Comparison of ENCODE assay signal across 1 cellular context in the genomic region with DNA sequence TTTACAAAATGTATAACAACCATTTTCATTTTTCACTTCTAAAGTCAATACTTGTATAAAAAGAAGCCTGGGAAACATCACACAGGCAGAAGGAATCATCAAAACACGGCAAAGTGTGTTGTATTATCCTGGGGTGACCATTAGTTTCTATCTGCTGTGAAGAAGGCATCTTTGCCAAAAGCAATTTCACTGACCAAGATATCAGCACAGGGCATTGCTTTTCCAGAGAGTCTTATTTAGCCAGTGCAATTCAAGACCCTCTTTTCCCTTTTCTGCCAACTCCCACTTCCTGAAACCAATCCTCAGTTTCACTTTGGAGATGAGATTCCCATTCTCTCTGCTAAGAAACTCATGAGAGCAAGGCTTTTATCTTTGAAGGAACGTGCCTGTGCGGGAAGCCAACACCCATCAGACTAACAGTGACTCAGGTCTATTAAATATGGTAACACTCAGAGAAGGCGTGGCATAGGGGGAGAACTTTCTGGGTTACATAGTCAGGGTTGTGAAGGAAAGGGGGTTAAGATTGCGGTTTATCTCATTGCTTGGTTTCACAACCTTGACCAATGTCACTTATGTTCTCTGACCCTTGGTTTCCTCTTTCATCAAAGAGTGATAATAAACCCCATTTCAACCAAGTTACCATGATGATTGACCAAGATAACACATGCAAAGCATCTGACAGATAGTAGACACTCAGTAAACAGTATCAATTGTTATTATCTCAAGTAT.
A peak's percentile ranks its signal among the peaks of the same experiment; 100 is the strongest.
TF ChIP-seq lines count a peak whose summit lies in the region.

No MANE protein-coding gene starts in this region.

TF ChIP-seq in K562, 482 proteins besides CTCF, POLR2A, EP300 and RAD21 (continued from another document and continues in another):
- TF ChIP-seq, protein P1, sequence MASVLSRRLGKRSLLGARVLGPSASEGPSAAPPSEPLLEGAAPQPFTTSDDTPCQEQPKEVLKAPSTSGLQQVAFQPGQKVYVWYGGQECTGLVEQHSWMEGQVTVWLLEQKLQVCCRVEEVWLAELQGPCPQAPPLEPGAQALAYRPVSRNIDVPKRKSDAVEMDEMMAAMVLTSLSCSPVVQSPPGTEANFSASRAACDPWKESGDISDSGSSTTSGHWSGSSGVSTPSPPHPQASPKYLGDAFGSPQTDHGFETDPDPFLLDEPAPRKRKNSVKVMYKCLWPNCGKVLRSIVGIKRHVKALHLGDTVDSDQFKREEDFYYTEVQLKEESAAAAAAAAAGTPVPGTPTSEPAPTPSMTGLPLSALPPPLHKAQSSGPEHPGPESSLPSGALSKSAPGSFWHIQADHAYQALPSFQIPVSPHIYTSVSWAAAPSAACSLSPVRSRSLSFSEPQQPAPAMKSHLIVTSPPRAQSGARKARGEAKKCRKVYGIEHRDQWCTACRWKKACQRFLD (CRISPR knock-in tag; IDR thresholded peaks at IDR 0.05): no peak
- TF ChIP-seq SP1 (CRISPR knock-in tag; IDR thresholded peaks at IDR 0.05) (no peak), ZNF197 (CRISPR knock-in tag; IDR thresholded peaks at IDR 0.05; ENCODE audit: low read depth) (no peak), ZNF408 (CRISPR knock-in tag; IDR thresholded peaks at IDR 0.05; ENCODE audit: low read depth) (no peak), RBM39 (optimal IDR thresholded peaks at IDR 0.05; ENCODE audit: low read depth, low read length) (no peak), ZNF165 (CRISPR knock-in tag; IDR thresholded peaks at IDR 0.05; ENCODE audit: borderline replicate concordance) (no peak), KDM5B (IDR thresholded peaks at IDR 0.05; ENCODE audit: insufficient replicate concordance, low read depth, low read length) (no peak), PHF8 (IDR thresholded peaks at IDR 0.05; ENCODE audit: borderline replicate concordance, low read length) (no peak), DPF2 (IDR thresholded peaks at IDR 0.05) (peak; percentile 73), PCBP1 (IDR thresholded peaks at IDR 0.05; ENCODE audit: low read depth, low read length, poor library complexity, severe bottlenecking) (no peak), FOXJ2 (tag; IDR thresholded peaks at IDR 0.05) (no peak), NFIX (CRISPR knock-in tag; IDR thresholded peaks at IDR 0.05; ENCODE audit: low read depth) (no peak), SMAD3 (CRISPR knock-in tag; conservative IDR thresholded peaks at IDR 0.05) (no peak), ZNF143 (CRISPR knock-in tag; IDR thresholded peaks at IDR 0.05) (no peak), HNRNPL (IDR thresholded peaks at IDR 0.05; ENCODE audit: low read depth, low read length) (no peak), ZBTB8A (IDR thresholded peaks at IDR 0.05; ENCODE audit: partially characterized antibody) (no peak), POU5F1 (IDR thresholded peaks at IDR 0.05; ENCODE audit: borderline replicate concordance, low read depth, low read length, partially characterized antibody) (no peak), C11orf30 (IDR thresholded peaks at IDR 0.05; ENCODE audit: low read depth) (peak; percentile 67), ZNF785 (CRISPR knock-in tag; IDR thresholded peaks at IDR 0.05) (no peak), XRCC5 (IDR thresholded peaks at IDR 0.05; ENCODE audit: low read depth, low read length) (no peak), ZNF239 (CRISPR knock-in tag; IDR thresholded peaks at IDR 0.05) (no peak), NCOA1 (IDR thresholded peaks at IDR 0.05; ENCODE audit: low read depth) (0 out of 2 replicates have a peak, but pooled peaks have one; percentile 28), ARID2 (IDR thresholded peaks at IDR 0.05) (no peak), PURB (CRISPR knock-in tag; IDR thresholded peaks at IDR 0.05; ENCODE audit: low read depth) (no peak), BRF1 (IDR thresholded peaks at IDR 0.05; ENCODE audit: borderline replicate concordance, extremely low read depth, insufficient read length) (no peak), RNF2 (IDR thresholded peaks at IDR 0.05) (peak; percentile 49; the same call in 1 of the 2 replicates), TCF7L2 (IDR thresholded peaks at IDR 0.05; ENCODE audit: low read depth, low read length) (no peak), ZNF316 (IDR thresholded peaks at IDR 0.05) (peak; percentile 64), ZNF282 (CRISPR knock-in tag; IDR thresholded peaks at IDR 0.05) (no peak), TRIM28 (IDR thresholded peaks at IDR 0.05) (no peak), ZNF146 (CRISPR knock-in tag; IDR thresholded peaks at IDR 0.05; ENCODE audit: unreplicated experiment) (no peak), CTBP1 (IDR thresholded peaks at IDR 0.05; ENCODE audit: borderline replicate concordance) (0 out of 2 replicates have a peak, but pooled peaks have one; percentile 44), MTA3 (IDR thresholded peaks at IDR 0.05; ENCODE audit: borderline replicate concordance) (no peak), ASH1L (IDR thresholded peaks at IDR 0.05; ENCODE audit: borderline replicate concordance, low read depth, partially characterized antibody) (no peak), PPARD (CRISPR knock-in tag; IDR thresholded peaks at IDR 0.05) (no peak)
- TF ChIP-seq, protein P2, sequence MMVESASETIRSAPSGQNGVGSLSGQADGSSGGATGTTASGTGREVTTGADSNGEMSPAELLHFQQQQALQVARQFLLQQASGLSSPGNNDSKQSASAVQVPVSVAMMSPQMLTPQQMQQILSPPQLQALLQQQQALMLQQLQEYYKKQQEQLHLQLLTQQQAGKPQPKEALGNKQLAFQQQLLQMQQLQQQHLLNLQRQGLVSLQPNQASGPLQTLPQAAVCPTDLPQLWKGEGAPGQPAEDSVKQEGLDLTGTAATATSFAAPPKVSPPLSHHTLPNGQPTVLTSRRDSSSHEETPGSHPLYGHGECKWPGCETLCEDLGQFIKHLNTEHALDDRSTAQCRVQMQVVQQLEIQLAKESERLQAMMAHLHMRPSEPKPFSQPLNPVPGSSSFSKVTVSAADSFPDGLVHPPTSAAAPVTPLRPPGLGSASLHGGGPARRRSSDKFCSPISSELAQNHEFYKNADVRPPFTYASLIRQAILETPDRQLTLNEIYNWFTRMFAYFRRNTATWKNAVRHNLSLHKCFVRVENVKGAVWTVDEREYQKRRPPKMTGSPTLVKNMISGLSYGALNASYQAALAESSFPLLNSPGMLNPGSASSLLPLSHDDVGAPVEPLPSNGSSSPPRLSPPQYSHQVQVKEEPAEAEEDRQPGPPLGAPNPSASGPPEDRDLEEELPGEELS (CRISPR knock-in tag; IDR thresholded peaks at IDR 0.05; ENCODE audit: borderline replicate concordance): no peak
- TF ChIP-seq, protein P3, sequence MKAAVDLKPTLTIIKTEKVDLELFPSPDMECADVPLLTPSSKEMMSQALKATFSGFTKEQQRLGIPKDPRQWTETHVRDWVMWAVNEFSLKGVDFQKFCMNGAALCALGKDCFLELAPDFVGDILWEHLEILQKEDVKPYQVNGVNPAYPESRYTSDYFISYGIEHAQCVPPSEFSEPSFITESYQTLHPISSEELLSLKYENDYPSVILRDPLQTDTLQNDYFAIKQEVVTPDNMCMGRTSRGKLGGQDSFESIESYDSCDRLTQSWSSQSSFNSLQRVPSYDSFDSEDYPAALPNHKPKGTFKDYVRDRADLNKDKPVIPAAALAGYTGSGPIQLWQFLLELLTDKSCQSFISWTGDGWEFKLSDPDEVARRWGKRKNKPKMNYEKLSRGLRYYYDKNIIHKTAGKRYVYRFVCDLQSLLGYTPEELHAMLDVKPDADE (conservative IDR thresholded peaks at IDR 0.05; ENCODE audit: control insufficient read depth, low read depth, low read length): no peak
- TF ChIP-seq, protein P4, sequence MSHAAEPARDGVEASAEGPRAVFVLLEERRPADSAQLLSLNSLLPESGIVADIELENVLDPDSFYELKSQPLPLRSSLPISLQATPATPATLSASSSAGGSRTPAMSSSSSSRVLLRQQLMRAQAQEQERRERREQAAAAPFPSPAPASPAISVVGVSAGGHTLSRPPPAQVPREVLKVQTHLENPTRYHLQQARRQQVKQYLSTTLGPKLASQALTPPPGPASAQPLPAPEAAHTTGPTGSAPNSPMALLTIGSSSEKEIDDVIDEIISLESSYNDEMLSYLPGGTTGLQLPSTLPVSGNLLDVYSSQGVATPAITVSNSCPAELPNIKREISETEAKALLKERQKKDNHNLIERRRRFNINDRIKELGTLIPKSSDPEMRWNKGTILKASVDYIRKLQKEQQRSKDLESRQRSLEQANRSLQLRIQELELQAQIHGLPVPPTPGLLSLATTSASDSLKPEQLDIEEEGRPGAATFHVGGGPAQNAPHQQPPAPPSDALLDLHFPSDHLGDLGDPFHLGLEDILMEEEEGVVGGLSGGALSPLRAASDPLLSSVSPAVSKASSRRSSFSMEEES (CRISPR knock-in tag; IDR thresholded peaks at IDR 0.05): no peak
- TF ChIP-seq, protein P5, sequence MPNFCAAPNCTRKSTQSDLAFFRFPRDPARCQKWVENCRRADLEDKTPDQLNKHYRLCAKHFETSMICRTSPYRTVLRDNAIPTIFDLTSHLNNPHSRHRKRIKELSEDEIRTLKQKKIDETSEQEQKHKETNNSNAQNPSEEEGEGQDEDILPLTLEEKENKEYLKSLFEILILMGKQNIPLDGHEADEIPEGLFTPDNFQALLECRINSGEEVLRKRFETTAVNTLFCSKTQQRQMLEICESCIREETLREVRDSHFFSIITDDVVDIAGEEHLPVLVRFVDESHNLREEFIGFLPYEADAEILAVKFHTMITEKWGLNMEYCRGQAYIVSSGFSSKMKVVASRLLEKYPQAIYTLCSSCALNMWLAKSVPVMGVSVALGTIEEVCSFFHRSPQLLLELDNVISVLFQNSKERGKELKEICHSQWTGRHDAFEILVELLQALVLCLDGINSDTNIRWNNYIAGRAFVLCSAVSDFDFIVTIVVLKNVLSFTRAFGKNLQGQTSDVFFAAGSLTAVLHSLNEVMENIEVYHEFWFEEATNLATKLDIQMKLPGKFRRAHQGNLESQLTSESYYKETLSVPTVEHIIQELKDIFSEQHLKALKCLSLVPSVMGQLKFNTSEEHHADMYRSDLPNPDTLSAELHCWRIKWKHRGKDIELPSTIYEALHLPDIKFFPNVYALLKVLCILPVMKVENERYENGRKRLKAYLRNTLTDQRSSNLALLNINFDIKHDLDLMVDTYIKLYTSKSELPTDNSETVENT (CRISPR knock-in tag; IDR thresholded peaks at IDR 0.05): no peak
- TF ChIP-seq, protein P6, sequence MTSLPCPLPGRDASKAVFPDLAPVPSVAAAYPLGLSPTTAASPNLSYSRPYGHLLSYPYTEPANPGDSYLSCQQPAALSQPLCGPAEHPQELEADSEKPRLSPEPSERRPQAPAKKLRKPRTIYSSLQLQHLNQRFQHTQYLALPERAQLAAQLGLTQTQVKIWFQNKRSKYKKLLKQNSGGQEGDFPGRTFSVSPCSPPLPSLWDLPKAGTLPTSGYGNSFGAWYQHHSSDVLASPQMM (CRISPR knock-in tag; IDR thresholded peaks at IDR 0.05): no peak
- TF ChIP-seq, protein P7, sequence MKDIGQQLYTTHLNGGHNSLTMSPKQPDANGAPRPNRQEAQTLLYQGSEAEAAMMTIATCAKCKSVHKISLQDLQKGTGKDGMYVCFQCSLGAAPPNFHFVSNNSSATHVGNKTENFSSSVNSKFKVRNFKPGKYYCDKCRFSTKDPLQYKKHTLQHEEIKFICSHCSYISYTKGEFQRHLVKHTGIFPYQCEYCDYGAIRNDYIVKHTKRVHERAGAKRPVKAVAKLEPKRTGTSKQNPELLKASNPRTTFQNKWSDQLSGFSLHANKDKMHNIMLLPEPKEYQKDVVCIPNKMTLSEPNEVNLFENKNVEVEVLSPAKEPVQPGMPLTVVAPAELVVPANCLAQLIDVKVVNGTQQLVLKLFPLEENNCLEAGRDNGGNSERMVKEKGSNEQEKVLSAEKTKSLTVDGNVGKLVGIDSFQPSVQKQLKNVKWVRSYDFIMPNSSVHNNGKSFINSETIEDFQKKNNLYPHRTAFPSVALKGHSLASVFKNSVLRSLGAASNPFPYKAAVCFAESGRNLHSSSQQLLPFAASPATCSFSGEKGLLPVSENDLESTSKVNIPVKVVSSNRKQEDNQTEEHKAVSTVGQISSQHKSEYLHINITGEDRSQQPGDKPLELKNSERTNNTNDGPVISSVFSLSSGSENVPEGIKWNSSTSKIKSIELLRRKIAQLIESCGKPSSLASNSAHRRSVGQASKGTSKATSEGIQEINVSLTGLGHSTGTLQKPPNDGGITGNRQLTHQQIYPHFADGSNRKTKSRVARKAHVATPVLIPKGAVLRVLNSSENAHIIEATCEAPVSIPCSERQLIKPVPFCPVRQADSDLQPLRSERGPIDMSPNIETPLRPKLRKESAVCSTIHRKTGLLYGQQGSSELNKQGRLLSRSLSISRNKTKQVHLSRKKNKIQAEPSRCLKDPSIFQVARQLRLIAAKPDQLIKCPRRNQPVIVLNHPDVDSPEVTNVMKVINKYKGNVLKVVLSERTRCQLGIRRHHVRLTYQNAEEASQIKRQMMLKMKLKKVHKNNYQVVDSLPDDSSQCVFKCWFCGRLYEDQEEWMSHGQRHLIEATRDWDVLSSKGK (CRISPR knock-in tag; IDR thresholded peaks at IDR 0.05): no peak
- TF ChIP-seq, protein P8, sequence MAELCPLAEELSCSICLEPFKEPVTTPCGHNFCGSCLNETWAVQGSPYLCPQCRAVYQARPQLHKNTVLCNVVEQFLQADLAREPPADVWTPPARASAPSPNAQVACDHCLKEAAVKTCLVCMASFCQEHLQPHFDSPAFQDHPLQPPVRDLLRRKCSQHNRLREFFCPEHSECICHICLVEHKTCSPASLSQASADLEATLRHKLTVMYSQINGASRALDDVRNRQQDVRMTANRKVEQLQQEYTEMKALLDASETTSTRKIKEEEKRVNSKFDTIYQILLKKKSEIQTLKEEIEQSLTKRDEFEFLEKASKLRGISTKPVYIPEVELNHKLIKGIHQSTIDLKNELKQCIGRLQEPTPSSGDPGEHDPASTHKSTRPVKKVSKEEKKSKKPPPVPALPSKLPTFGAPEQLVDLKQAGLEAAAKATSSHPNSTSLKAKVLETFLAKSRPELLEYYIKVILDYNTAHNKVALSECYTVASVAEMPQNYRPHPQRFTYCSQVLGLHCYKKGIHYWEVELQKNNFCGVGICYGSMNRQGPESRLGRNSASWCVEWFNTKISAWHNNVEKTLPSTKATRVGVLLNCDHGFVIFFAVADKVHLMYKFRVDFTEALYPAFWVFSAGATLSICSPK (IDR thresholded peaks at IDR 0.05; ENCODE audit: borderline replicate concordance): no peak
- TF ChIP-seq, protein P9, sequence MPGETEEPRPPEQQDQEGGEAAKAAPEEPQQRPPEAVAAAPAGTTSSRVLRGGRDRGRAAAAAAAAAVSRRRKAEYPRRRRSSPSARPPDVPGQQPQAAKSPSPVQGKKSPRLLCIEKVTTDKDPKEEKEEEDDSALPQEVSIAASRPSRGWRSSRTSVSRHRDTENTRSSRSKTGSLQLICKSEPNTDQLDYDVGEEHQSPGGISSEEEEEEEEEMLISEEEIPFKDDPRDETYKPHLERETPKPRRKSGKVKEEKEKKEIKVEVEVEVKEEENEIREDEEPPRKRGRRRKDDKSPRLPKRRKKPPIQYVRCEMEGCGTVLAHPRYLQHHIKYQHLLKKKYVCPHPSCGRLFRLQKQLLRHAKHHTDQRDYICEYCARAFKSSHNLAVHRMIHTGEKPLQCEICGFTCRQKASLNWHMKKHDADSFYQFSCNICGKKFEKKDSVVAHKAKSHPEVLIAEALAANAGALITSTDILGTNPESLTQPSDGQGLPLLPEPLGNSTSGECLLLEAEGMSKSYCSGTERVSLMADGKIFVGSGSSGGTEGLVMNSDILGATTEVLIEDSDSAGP (CRISPR knock-in tag; IDR thresholded peaks at IDR 0.05): no peak
- TF ChIP-seq, protein P10, sequence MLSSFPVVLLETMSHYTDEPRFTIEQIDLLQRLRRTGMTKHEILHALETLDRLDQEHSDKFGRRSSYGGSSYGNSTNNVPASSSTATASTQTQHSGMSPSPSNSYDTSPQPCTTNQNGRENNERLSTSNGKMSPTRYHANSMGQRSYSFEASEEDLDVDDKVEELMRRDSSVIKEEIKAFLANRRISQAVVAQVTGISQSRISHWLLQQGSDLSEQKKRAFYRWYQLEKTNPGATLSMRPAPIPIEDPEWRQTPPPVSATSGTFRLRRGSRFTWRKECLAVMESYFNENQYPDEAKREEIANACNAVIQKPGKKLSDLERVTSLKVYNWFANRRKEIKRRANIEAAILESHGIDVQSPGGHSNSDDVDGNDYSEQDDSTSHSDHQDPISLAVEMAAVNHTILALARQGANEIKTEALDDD (IDR thresholded peaks at IDR 0.05): peak; percentile 93
